16 cellular contexts compared by ENCODE assay signal in genomic region chrX:64642482-64642881, GRCh38.
DNase-seq lines count a peak whose midpoint lies in the region; ATAC-seq and TF ChIP-seq lines count a peak whose summit lies in the region.
"Had no signal": no experiment of that assay in that cellular context is flagged by ENCODE, and none has a peak within 500 bp of the region (broad histone marks: within the 10 kb centered on the region; RNA-seq: fewer than 3 reads in every experiment).

No MANE protein-coding gene starts in this region.

- DNase-seq in stimulated activated CD4-positive, alpha-beta T cell treated with anti-CD3 and anti-CD28 coated beads, Interleukin-15, amount 100 ng/mL, for 24 hours, result peak; percentile 9
- DNase-seq in stimulated activated CD4-positive, alpha-beta T cell treated with anti-CD3 and anti-CD28 coated beads, Interleukin-12 subunit alpha, Interleukin-12 subunit beta, amount 100 ng/mL, for 4 hours, result no peak
- peak; percentile 27 for DNase-seq in NAMALWA (ENCODE audit: low spot score)
- DNase-seq in brain microvascular endothelial cell, result no peak
- DNase-seq in Ammon's horn (ENCODE audit: low spot score), result no peak
- no peak for DNase-seq in foreskin fibroblast
- DNase-seq in AG08395 (ENCODE audit: low spot score), result no peak
- DNase-seq: activated effector memory CD4-positive, alpha-beta T cell treated with Interleukin-2 at 50 U/mL for 16 hours; hippocampal formation; left ventricle myocardium superior; NCI-H187 had no signal

- no peaks in the 10 kb centered on the region for H3K27me3 ChIP-seq in brain microvascular endothelial cell (replicated peaks)
- H3K27me3 ChIP-seq: cardiac muscle cell had no signal

- in situ Hi-C loops in brain microvascular endothelial cell (cut with HindIII; ENCODE audit: low pct_ligation_motif_present, low sequenced_read_pairs), result no loop called here

- no peak overlapping the region for H3K27ac ChIP-seq in brain microvascular endothelial cell
- H3K27ac ChIP-seq: BLaER1, cardiac muscle cell, epithelial cell of prostate had no signal

- no peak overlapping the region for H3K4me3 ChIP-seq in brain microvascular endothelial cell (ENCODE audit: low read depth, low read length)
- no peak overlapping the region for H3K4me3 ChIP-seq in foreskin fibroblast (ENCODE audit: low read depth in 1 of 2, low read length in 2 of 2)
- H3K4me3 ChIP-seq: BLaER1, cardiac muscle cell had no signal

- no peak for ATAC-seq in HG03469 (IDR thresholded peaks at IDR 0.05; ENCODE audit: unreplicated experiment)
- ATAC-seq: left ventricle myocardium superior, sciatic nerve had no signal

- TF ChIP-seq CTCF in brain microvascular endothelial cell (IDR thresholded peaks at IDR 0.05; ENCODE audit: low read depth, low read length, missing control alignments), result peak; percentile 25
- TF ChIP-seq CTCF in foreskin fibroblast (IDR thresholded peaks at IDR 0.05; ENCODE audit: low read depth, low read length), result no peak

- no peaks in the 10 kb centered on the region for H3K36me3 ChIP-seq in brain microvascular endothelial cell (replicated peaks)
- H3K36me3 ChIP-seq: BLaER1, cardiac muscle cell had no signal

Comparison
In these comparisons a context has a peak if more than half of its experiments do, and no peak if none do; other contexts are left out.
1. DNase-seq: peak in stimulated activated CD4-positive, alpha-beta T cell treated with anti-CD3 and anti-CD28 coated beads, Interleukin-15, amount 100 ng/mL, for 24 hours (single experiment) and NAMALWA (single experiment); none in stimulated activated CD4-positive, alpha-beta T cell treated with anti-CD3 and anti-CD28 coated beads, Interleukin-12 subunit alpha, Interleukin-12 subunit beta, amount 100 ng/mL, for 4 hours (single experiment), brain microvascular endothelial cell (single experiment), Ammon's horn (single experiment), foreskin fibroblast (0 of 2) and AG08395 (single experiment).